ENCODE assay signal across 8 cellular contexts in genomic region chr5:35618791-35619190, GRCh38. TPM values are rescaled to one million over a fixed set of nuclear protein-coding genes. Genes with fewer than 3 reads are reported as not detected.
DNase-seq lines count a peak whose midpoint lies in the region; ATAC-seq and TF ChIP-seq lines count a peak whose summit lies in the region.

No MANE protein-coding gene starts in this region.

- peak overlapping the region; percentile 57 for H3K27ac Mint-ChIP-seq in stimulated activated naive CD8-positive, alpha-beta T cell treated with anti-CD3 and anti-CD28 coated beads, Interleukin-15, Interleukin-2, amounts not matched to agents 100 ng/mL and 50 ng/mL, for 24 hours
- H3K27ac Mint-ChIP-seq in activated naive CD8-positive, alpha-beta T cell: no peak overlapping the region

- no peak for TF ChIP-seq CTCF in lower lobe of right lung (IDR thresholded peaks at IDR 0.05)
- no peak for TF ChIP-seq CTCF in vagina (IDR thresholded peaks at IDR 0.05)

- ATAC-seq in stimulated activated naive CD8-positive, alpha-beta T cell treated with anti-CD3 and anti-CD28 coated beads, Interleukin-15, Interleukin-2, amounts not matched to agents 100 U/mL and 50 U/mL, for 24 hours: no peak
- no peak for ATAC-seq in lower lobe of right lung

- H3K27me3 ChIP-seq in lower lobe of right lung (ENCODE audit: low read depth) (no peaks in the 10 kb centered on the region), vagina (no peaks in the 10 kb centered on the region)

- H3K9me3 ChIP-seq in lower lobe of right lung (peaks cover 6% of the 10 kb centered on the region), vagina (no peaks in the 10 kb centered on the region)

- no peaks in the 10 kb centered on the region for H3K36me3 Mint-ChIP-seq in stimulated activated naive CD8-positive, alpha-beta T cell treated with anti-CD3 and anti-CD28 coated beads, Interleukin-15, Interleukin-2, amounts not matched to agents 100 ng/mL and 50 ng/mL, for 24 hours (ENCODE audit: low read depth)
- H3K36me3 Mint-ChIP-seq in activated naive CD8-positive, alpha-beta T cell: peaks cover 3% of the 10 kb centered on the region

- peaks cover 15% of the 10 kb centered on the region for H3K9me3 Mint-ChIP-seq in stimulated activated naive CD8-positive, alpha-beta T cell treated with anti-CD3 and anti-CD28 coated beads, Interleukin-15, Interleukin-2, amounts not matched to agents 100 ng/mL and 50 ng/mL, for 24 hours
- no peaks in the 10 kb centered on the region for H3K9me3 Mint-ChIP-seq in activated naive CD8-positive, alpha-beta T cell (ENCODE audit: low read depth)

- intact Hi-C loops in lower lobe of right lung (cut with DNase I): no loop called here
- intact Hi-C loops in vagina (cut with DNase I): no loop called here

- no peaks in the 10 kb centered on the region for H3K27me3 Mint-ChIP-seq in stimulated activated naive CD8-positive, alpha-beta T cell treated with anti-CD3 and anti-CD28 coated beads, Interleukin-15, Interleukin-2, amounts not matched to agents 100 ng/mL and 50 ng/mL, for 24 hours
- no peaks in the 10 kb centered on the region for H3K27me3 Mint-ChIP-seq in activated naive CD8-positive, alpha-beta T cell

- H3K27ac ChIP-seq in lower lobe of right lung (no peak overlapping the region), vagina (peak overlapping the region; percentile 62)

- H3K4me1 ChIP-seq in lower lobe of right lung (peaks cover 11% of the 10 kb centered on the region), vagina (peaks cover 7% of the 10 kb centered on the region)

- H3K4me1 Mint-ChIP-seq in stimulated activated naive CD8-positive, alpha-beta T cell treated with anti-CD3 and anti-CD28 coated beads, Interleukin-15, Interleukin-2, amounts not matched to agents 100 ng/mL and 50 ng/mL, for 24 hours (ENCODE audit: low read depth): peaks cover 48% of the 10 kb centered on the region
- H3K4me1 Mint-ChIP-seq in activated naive CD8-positive, alpha-beta T cell (ENCODE audit: low read depth): peaks cover 23% of the 10 kb centered on the region

- H3K36me3 ChIP-seq in lower lobe of right lung (no peaks in the 10 kb centered on the region), vagina (no peaks in the 10 kb centered on the region)

- H3K4me3 Mint-ChIP-seq in stimulated activated naive CD8-positive, alpha-beta T cell treated with anti-CD3 and anti-CD28 coated beads, Interleukin-15, Interleukin-2, amounts not matched to agents 100 ng/mL and 50 ng/mL, for 24 hours: peak overlapping the region; percentile 83
- peak overlapping the region; percentile 93 for H3K4me3 Mint-ChIP-seq in activated naive CD8-positive, alpha-beta T cell

- TF ChIP-seq POLR2A in vagina (IDR thresholded peaks at IDR 0.05): no peak

- peak overlapping the region; percentile 82 for H3K4me3 ChIP-seq in lower lobe of right lung
- peak overlapping the region; percentile 66 to 87 for H3K4me3 ChIP-seq in vagina

- no peak for DNase-seq in stimulated activated naive CD8-positive, alpha-beta T cell treated with anti-CD3 and anti-CD28 coated beads, Interleukin-15, Interleukin-2, amounts not matched to agents 100 U/mL and 50 U/mL, for 24 hours
- DNase-seq in lower lobe of right lung (no peak), vagina (ENCODE audit: extremely low spot score in 2 of 2) (no peak), NCI-H1930 (lab: John Stamatoyannopoulos, UW) (no peak), COR-L47 (lab: John Stamatoyannopoulos, UW) (no peak), GOT3 (lab: John Stamatoyannopoulos, UW) (no peak)

RNA-seq across cellular contexts. Expression of gene SPEF2, which starts 1.1 kb away (rescaled TPM):
- total RNA-seq in lower lobe of right lung (17.6 TPM), vagina (10.8 TPM)
